In the genomic region with DNA sequence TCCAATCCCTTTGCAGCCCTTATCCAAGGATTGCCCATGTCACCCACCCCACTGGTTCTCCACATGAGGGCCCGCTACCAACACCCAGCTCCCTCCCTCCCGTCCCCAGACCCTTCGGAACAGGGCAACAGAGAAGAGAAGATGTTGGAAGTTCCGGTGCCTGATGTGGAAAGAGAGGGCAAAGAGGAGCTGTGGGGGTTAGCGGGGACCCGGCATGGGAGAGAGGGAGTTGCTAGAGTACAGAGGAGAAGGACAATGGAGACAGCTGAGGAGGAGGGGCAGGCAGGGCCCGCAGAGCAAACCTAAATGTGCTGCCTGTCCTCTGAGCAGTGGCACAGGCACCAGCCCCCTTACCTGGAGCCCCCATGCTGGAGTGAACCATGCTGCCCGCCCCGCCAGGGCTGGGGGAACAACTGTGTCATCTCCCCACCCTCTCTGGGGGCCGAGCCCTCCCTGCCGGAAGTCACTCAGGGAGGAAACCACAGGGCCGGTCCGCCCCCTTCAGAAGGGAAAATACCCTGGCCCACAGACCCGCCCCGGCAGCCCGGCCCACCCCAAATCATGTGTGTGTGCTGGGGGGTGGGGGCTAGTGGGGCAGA, we compare ENCODE assay signal across 1 cellular context.
TF ChIP-seq lines count a peak whose summit lies in the region.

A gene (minus strand): TSS at position 417 of the 599 bp plus-strand sequence. CDS start 35 bp downstream, at position 382.

TF ChIP-seq in IMR-90, 13 proteins besides CTCF, POLR2A, EP300 and RAD21:
- TF ChIP-seq, protein P1, sequence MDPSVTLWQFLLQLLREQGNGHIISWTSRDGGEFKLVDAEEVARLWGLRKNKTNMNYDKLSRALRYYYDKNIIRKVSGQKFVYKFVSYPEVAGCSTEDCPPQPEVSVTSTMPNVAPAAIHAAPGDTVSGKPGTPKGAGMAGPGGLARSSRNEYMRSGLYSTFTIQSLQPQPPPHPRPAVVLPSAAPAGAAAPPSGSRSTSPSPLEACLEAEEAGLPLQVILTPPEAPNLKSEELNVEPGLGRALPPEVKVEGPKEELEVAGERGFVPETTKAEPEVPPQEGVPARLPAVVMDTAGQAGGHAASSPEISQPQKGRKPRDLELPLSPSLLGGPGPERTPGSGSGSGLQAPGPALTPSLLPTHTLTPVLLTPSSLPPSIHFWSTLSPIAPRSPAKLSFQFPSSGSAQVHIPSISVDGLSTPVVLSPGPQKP (IDR thresholded peaks at IDR 0.05; ENCODE audit: borderline replicate concordance, low read depth, low read length): no peak
- TF ChIP-seq SMC3 (IDR thresholded peaks at IDR 0.05; ENCODE audit: low read depth, low read length): 0 out of 2 replicates have a peak, but pooled peaks have one; percentile 3
